In the genomic region with DNA sequence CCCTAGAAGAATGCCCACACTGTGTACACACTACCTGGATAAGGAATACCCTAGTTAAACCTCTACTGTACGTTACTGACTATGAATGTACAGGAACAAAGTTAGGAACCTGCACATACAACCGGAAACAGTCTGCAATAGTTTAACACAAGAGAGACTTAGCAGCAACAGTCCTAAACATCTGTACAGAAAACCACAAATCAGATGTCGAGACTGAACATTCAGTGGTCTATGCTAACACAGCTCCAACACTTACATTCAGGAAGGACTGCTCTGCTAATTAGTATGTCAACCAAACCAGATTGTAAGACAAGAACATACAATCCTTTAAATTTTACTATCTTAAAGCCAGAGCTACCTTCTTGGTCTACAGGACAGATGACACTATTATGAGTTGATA, we compare ENCODE assay signal across 26 cellular contexts.
"Had no signal": no experiment of that assay in that cellular context is flagged by ENCODE, and none has a peak within 500 bp of the region (broad histone marks: within the 10 kb centered on the region; RNA-seq: fewer than 3 reads in every experiment).

No MANE protein-coding gene starts in this region.

- H3K4me1 ChIP-seq: parathyroid adenoma, right lobe of liver, tibial nerve, uterus had no signal

- H2AFZ ChIP-seq: hepatocyte, parathyroid adenoma had no signal

- H3K4me3 ChIP-seq: hepatocyte, left ventricle myocardium inferior, lung, mucosa of descending colon, right atrium auricular region, right lobe of liver, smooth muscle cell, tibial nerve, uterus had no signal

- H3K27ac ChIP-seq: hepatocyte, left ventricle myocardium inferior, parathyroid adenoma, right lobe of liver, tibial nerve, uterus had no signal

- H3K9me3 ChIP-seq: mucosa of descending colon, right atrium auricular region, right lobe of liver, tibial nerve, uterus had no signal

- DNase-seq: islet precursor cell; left ventricle myocardium inferior; mesendoderm; midbrain; mucosa of descending colon; naive thymus-derived CD4-positive, alpha-beta T cell; nucleus accumbens; right lobe of liver; stimulated activated CD4-positive, alpha-beta T cell treated with anti-CD3 and anti-CD28 coated beads, Interleukin-1b, Interleukin-23, amount 100 ng/mL, for 48 hours; stimulated activated CD4-positive, alpha-beta T cell treated with anti-CD3 and anti-CD28 coated beads, Interleukin-2, amount 100 ng/mL, for 48 hours; stimulated activated CD4-positive, alpha-beta T cell treated with anti-CD3 and anti-CD28 coated beads, Interleukin-4, amount 100 ng/mL, for 4 hours; stimulated activated CD8-positive, alpha-beta memory T cell treated with anti-CD3 and anti-CD28 coated beads, Interleukin-4, amount 100 ng/mL, for 48 hours; stimulated activated naive CD4-positive, alpha-beta T cell treated with Interleukin-2 at 50 U/mL for 16 hours; stimulated activated naive CD8-positive, alpha-beta T cell treated with anti-CD3 and anti-CD28 coated beads, Interleukin-15, amount 100 ng/mL, for 72 hours; substantia nigra; uterus had no signal

- H3K27me3 Mint-ChIP-seq: naive thymus-derived CD4-positive, alpha-beta T cell; natural killer cell treated with Interleukin-12 subunit alpha and Interleukin-12 subunit beta and Interleukin-15 and Interleukin-18, amount 100 ng/mL, for 72 hours; stimulated activated memory B cell treated with anti-CD40 and anti-IgM and Interleukin-4, amounts not matched to agents 10 μg/mL and 1 μg/mL and 100 μg/mL, for 72 hours; stimulated activated naive CD8-positive, alpha-beta T cell treated with anti-CD3 and anti-CD28 coated beads, Interleukin-15, amount 100 ng/mL, for 72 hours; type B pancreatic cell had no signal

- ATAC-seq: mucosa of descending colon; naive thymus-derived CD4-positive, alpha-beta T cell; natural killer cell treated with Interleukin-12 subunit alpha and Interleukin-12 subunit beta and Interleukin-15 and Interleukin-18, amount 100 ng/mL, for 72 hours; right lobe of liver; stimulated activated memory B cell treated with anti-CD40 and anti-IgM and Interleukin-4, amounts not matched to agents 10 μg/mL and 1 μg/mL and 100 μg/mL, for 72 hours; stimulated activated naive CD8-positive, alpha-beta T cell treated with anti-CD3 and anti-CD28 coated beads, Interleukin-15, amount 100 ng/mL, for 72 hours had no signal

- H3K27ac Mint-ChIP-seq: naive thymus-derived CD4-positive, alpha-beta T cell; natural killer cell treated with Interleukin-12 subunit alpha and Interleukin-12 subunit beta and Interleukin-15 and Interleukin-18, amount 100 ng/mL, for 72 hours; stimulated activated memory B cell treated with anti-CD40 and anti-IgM and Interleukin-4, amounts not matched to agents 10 μg/mL and 1 μg/mL and 100 μg/mL, for 72 hours; stimulated activated naive CD8-positive, alpha-beta T cell treated with anti-CD3 and anti-CD28 coated beads, Interleukin-15, amount 100 ng/mL, for 72 hours; type B pancreatic cell had no signal

- H3K9ac ChIP-seq: parathyroid adenoma had no signal

- H3K79me2 ChIP-seq: hepatocyte, parathyroid adenoma had no signal

- H3K4me3 Mint-ChIP-seq: natural killer cell treated with Interleukin-12 subunit alpha and Interleukin-12 subunit beta and Interleukin-15 and Interleukin-18, amount 100 ng/mL, for 72 hours; neural crest cell; stimulated activated memory B cell treated with anti-CD40 and anti-IgM and Interleukin-4, amounts not matched to agents 10 μg/mL and 1 μg/mL and 100 μg/mL, for 72 hours; stimulated activated naive CD8-positive, alpha-beta T cell treated with anti-CD3 and anti-CD28 coated beads, Interleukin-15, amount 100 ng/mL, for 72 hours; type B pancreatic cell had no signal

- H3K27me3 ChIP-seq: hepatocyte, right atrium auricular region, right lobe of liver, tibial nerve, uterus had no signal

- H3K9me3 Mint-ChIP-seq: natural killer cell treated with Interleukin-12 subunit alpha and Interleukin-12 subunit beta and Interleukin-15 and Interleukin-18, amount 100 ng/mL, for 72 hours; neural crest cell; type B pancreatic cell had no signal

- H3K36me3 ChIP-seq: left ventricle myocardium inferior, right atrium auricular region, right lobe of liver, tibial nerve, uterus had no signal

- H3K36me3 Mint-ChIP-seq: natural killer cell treated with Interleukin-12 subunit alpha and Interleukin-12 subunit beta and Interleukin-15 and Interleukin-18, amount 100 ng/mL, for 72 hours; stimulated activated memory B cell treated with anti-CD40 and anti-IgM and Interleukin-4, amounts not matched to agents 10 μg/mL and 1 μg/mL and 100 μg/mL, for 72 hours; type B pancreatic cell had no signal

- H3K4me2 ChIP-seq: hepatocyte, smooth muscle cell had no signal
